8 cellular contexts compared by ENCODE assay signal in genomic region chr20:63775096-63775978, GRCh38. TPM values are rescaled to one million over a fixed set of nuclear protein-coding genes. Genes with fewer than 3 reads are reported as not detected.
A peak's percentile ranks its signal among the peaks of the same experiment; 100 is the strongest.
DNase-seq lines count a peak whose midpoint lies in the region; ATAC-seq and TF ChIP-seq lines count a peak whose summit lies in the region.

No MANE protein-coding gene starts in this region.

- no peak overlapping the region for H2BK15ac ChIP-seq in mesenchymal stem cell (ENCODE audit: low read depth, poor library complexity, severe bottlenecking)

- H3K27ac ChIP-seq in C4-2B (no peak overlapping the region), mesenchymal stem cell (ENCODE audit: low read length, poor library complexity, severe bottlenecking) (no peak overlapping the region), vagina (no peak overlapping the region)

- H2AFZ ChIP-seq in mesenchymal stem cell (ENCODE audit: low read depth, low read length), result peak overlapping the region; percentile 43

- H3K9ac ChIP-seq in mesenchymal stem cell (ENCODE audit: low read length), result peak overlapping the region; percentile 51

- DNase-seq in NCI-H82 treated with DMSO at 0.1 percent for 48 hours (lab: John Stamatoyannopoulos, UW; ENCODE audit: unreplicated experiment) (peak; percentile 25), ecto neural progenitor cell (ENCODE audit: low spot score) (peak; percentile 90), mesenchymal stem cell (peak; percentile 45), vagina (ENCODE audit: extremely low spot score in 2 of 2) (no peak), inferior parietal cortex (ENCODE audit: extremely low spot score) (no peak)

- H3K18ac ChIP-seq in mesenchymal stem cell (ENCODE audit: low read depth in 1 of 2, low read length in 2 of 2), result peak overlapping the region in 1 of 2 experiments; percentile 4

- peak overlapping the region in 1 of 2 experiments; percentile 49 for H2BK12ac ChIP-seq in mesenchymal stem cell (ENCODE audit: low read length in 2 of 2)

- H3K4me2 ChIP-seq in mesenchymal stem cell (ENCODE audit: low read length, poor library complexity, severe bottlenecking), result peak overlapping the region; percentile 59

- H3K4ac ChIP-seq in mesenchymal stem cell (ENCODE audit: low read depth in 1 of 2, low read length in 2 of 2), result peak overlapping the region in 1 of 2 experiments; percentile 50

- peak overlapping the region in 1 of 2 experiments; percentile 42 for H3K23ac ChIP-seq in mesenchymal stem cell (ENCODE audit: low read length in 2 of 2)

- H3K9me3 ChIP-seq in mesenchymal stem cell (ENCODE audit: control insufficient read depth, low read length), result no peaks in the 10 kb centered on the region
- H3K9me3 ChIP-seq in vagina, result no peaks in the 10 kb centered on the region

- no peak overlapping the region for H2BK120ac ChIP-seq in mesenchymal stem cell (ENCODE audit: low read depth, low read length)

- TF ChIP-seq CTCF in C4-2B (conservative IDR thresholded peaks at IDR 0.05) (peak; percentile 85), vagina (IDR thresholded peaks at IDR 0.05) (peak; percentile 38 to 56 (median 54))

- 23% methylated on average over 67 of the region's 67 CpGs for WGBS in mesenchymal stem cell

- intact Hi-C loops in vagina (cut with DNase I), result loop anchor here (5.0 kb wide), 1 partner anchor 92 kb away; the partner anchor contains the start of gene TPD52L2

- TF ChIP-seq POLR2A in vagina (IDR thresholded peaks at IDR 0.05) (no peak), GM18505 (IDR thresholded peaks at IDR 0.05; ENCODE audit: borderline replicate concordance, extremely low read depth, insufficient read depth, insufficient read length) (no peak)

- peaks cover 25% of the 10 kb centered on the region for H3K4me1 ChIP-seq in mesenchymal stem cell (ENCODE audit: control insufficient read depth, insufficient read depth, low read depth, low read length)
- H3K4me1 ChIP-seq in vagina, result peaks cover 20% of the 10 kb centered on the region

- H4K8ac ChIP-seq in mesenchymal stem cell (ENCODE audit: low read length), result peak overlapping the region; percentile 71

- H3K14ac ChIP-seq in mesenchymal stem cell (ENCODE audit: low read length in 2 of 2), result peak overlapping the region in 1 of 2 experiments; percentile 83

- no peak overlapping the region for H2BK5ac ChIP-seq in mesenchymal stem cell (ENCODE audit: low read depth, low read length, poor library complexity, severe bottlenecking)

- peaks cover 0 to 26% of the 10 kb centered on the region in 2 experiments for H3K36me3 ChIP-seq in mesenchymal stem cell (ENCODE audit: control insufficient read depth in 1 of 2, insufficient read depth in 2 of 2, low read depth in 1 of 2, low read length in 2 of 2)
- H3K36me3 ChIP-seq in vagina, result no peaks in the 10 kb centered on the region

- peak overlapping the region; percentile 73 for H4K91ac ChIP-seq in mesenchymal stem cell (ENCODE audit: low read length)

- no peak for ATAC-seq in GM19324 (IDR thresholded peaks at IDR 0.05; ENCODE audit: low FRiP score, unreplicated experiment)
- ATAC-seq in GM18505 (IDR thresholded peaks at IDR 0.05; ENCODE audit: unreplicated experiment), result no peak

- H3K4me3 ChIP-seq in mesenchymal stem cell (ENCODE audit: insufficient read depth in 1 of 2, low read depth in 1 of 2, low read length in 2 of 2) (peak overlapping the region in 1 of 2 experiments; percentile 72), vagina (peak overlapping the region in 1 of 2 donors; percentile 21)

- H2AK5ac ChIP-seq in mesenchymal stem cell (ENCODE audit: low read length, severe bottlenecking), result no peak overlapping the region

- H3K79me1 ChIP-seq in mesenchymal stem cell (replicated peaks; ENCODE audit: low read length, poor library complexity, severe bottlenecking), result peaks cover 57% of the 10 kb centered on the region

- peaks cover 0 to 24% of the 10 kb centered on the region in 2 experiments for H3K27me3 ChIP-seq in mesenchymal stem cell (ENCODE audit: control insufficient read depth in 1 of 2, insufficient read depth in 1 of 2, low read length in 2 of 2)
- H3K27me3 ChIP-seq in vagina, result no peaks in the 10 kb centered on the region

RNA-seq across cellular contexts. Expression of gene SLC2A4RG, which starts 35.8 kb away (rescaled TPM):
- polyA plus RNA-seq in mesenchymal stem cell (2013, experiment 1 of 2), result 85.3 TPM
- polyA plus RNA-seq in mesenchymal stem cell (2013, experiment 2 of 2), result 84.2 TPM
- 33.1 TPM for total RNA-seq in vagina

RNA-seq across cellular contexts. Expression of gene LIME1, which starts 38.9 kb away (rescaled TPM):
- polyA plus RNA-seq in mesenchymal stem cell (2013, experiment 1 of 2), result 1.8 TPM
- polyA plus RNA-seq in mesenchymal stem cell (2013, experiment 2 of 2), result 1.9 TPM
- total RNA-seq in vagina, result 32.4 TPM

RNA-seq across cellular contexts. Expression of gene ZBTB46, which starts 55.7 kb away (rescaled TPM):
- polyA plus RNA-seq in mesenchymal stem cell (2013, experiment 1 of 2), result 3.8 TPM
- 3.9 TPM for polyA plus RNA-seq in mesenchymal stem cell (2013, experiment 2 of 2)
- 7.4 TPM for total RNA-seq in vagina

Comparison
In these comparisons a context has a peak if more than half of its experiments do, and no peak if none do; other contexts are left out.
1. DNase-seq: peak in NCI-H82 treated with DMSO at 0.1 percent for 48 hours (single experiment), ecto neural progenitor cell (single experiment) and mesenchymal stem cell (single experiment); none in vagina (0 of 2) and inferior parietal cortex (single experiment).